In genomic region chr14:56664811-56665421, GRCh38 we compare ENCODE assay signal across 26 cellular contexts.
DNase-seq lines count a peak whose midpoint lies in the region; ATAC-seq, FAIRE-seq and TF ChIP-seq lines count a peak whose summit lies in the region.
"Had no signal": no experiment of that assay in that cellular context is flagged by ENCODE, and none has a peak within 500 bp of the region (broad histone marks: within the 10 kb centered on the region; RNA-seq: fewer than 3 reads in every experiment).

No MANE protein-coding gene starts in this region.

- H3K9me1 ChIP-seq in K562 (ENCODE audit: control insufficient read depth, insufficient read depth, low read length) = no peaks in the 10 kb centered on the region

- TF ChIP-seq RAD21 in K562 (CRISPR knock-in tag; conservative IDR thresholded peaks at IDR 0.05 in 1 of 2, IDR thresholded peaks at IDR 0.05 in 1 of 2) = no peak

- H3K27ac ChIP-seq in K562 (ENCODE audit: extremely low read depth, low read depth, low read length) (no peak overlapping the region), lower lobe of right lung (no peak overlapping the region), upper lobe of right lung (no peak overlapping the region)
- H3K27ac ChIP-seq: BLaER1, PC-9, RWPE1 had no signal

- H3K4me3 ChIP-seq in K562 = no peak overlapping the region
- H3K4me3 ChIP-seq in lower lobe of right lung = no peak overlapping the region
- no peak overlapping the region for H3K4me3 ChIP-seq in upper lobe of right lung
- H3K4me3 ChIP-seq: BLaER1, GM23338, HAP-1, MG63, PC-9 had no signal

- H3K4me1 Mint-ChIP-seq in T-helper 17 cell = no peaks in the 10 kb centered on the region
- H3K4me1 Mint-ChIP-seq: CD4-positive, CD25-positive, alpha-beta regulatory T cell had no signal

- H3K27me3 ChIP-seq in K562 (ENCODE audit: control insufficient read depth in 2 of 2, insufficient read depth in 2 of 2, low read length in 2 of 2) = peaks cover 5 to 7% of the 10 kb centered on the region in 2 experiments; a peak in 4 of 5 replicates
- no peaks in the 10 kb centered on the region for H3K27me3 ChIP-seq in lower lobe of right lung (ENCODE audit: low read depth)
- H3K27me3 ChIP-seq in upper lobe of right lung = no peaks in the 10 kb centered on the region
- H3K27me3 ChIP-seq: BLaER1, MG63 had no signal

- no peak overlapping the region for H3K9ac ChIP-seq in K562 (ENCODE audit: insufficient read depth in 1 of 2, low read depth in 2 of 2, low read length in 2 of 2)
- H3K9ac ChIP-seq: BLaER1 had no signal

- TF ChIP-seq EP300 in K562 (IDR thresholded peaks at IDR 0.05; ENCODE audit: low read length) = no peak

- no peaks in the 10 kb centered on the region for H3K9me3 ChIP-seq in K562 (replicated peaks; ENCODE audit: control insufficient read depth, insufficient read depth, low read depth, low read length)
- no peaks in the 10 kb centered on the region for H3K9me3 ChIP-seq in lower lobe of right lung
- no peaks in the 10 kb centered on the region for H3K9me3 ChIP-seq in upper lobe of right lung
- no peaks in the 10 kb centered on the region for H3K9me3 ChIP-seq in T-helper 17 cell (ENCODE audit: control insufficient read depth, low read length, poor library complexity, severe bottlenecking)
- H3K9me3 ChIP-seq: BLaER1, MG63 had no signal

- no peaks in the 10 kb centered on the region for H3K36me3 Mint-ChIP-seq in T-helper 17 cell (ENCODE audit: low read depth)

- H3K4me1 ChIP-seq in K562 (replicated peaks in 1 of 2; ENCODE audit: control insufficient read depth in 2 of 2, insufficient read depth in 2 of 2, low read length in 2 of 2) (no peaks in the 10 kb centered on the region; a peak in 1 of 5 replicates), lower lobe of right lung (no peaks in the 10 kb centered on the region), upper lobe of right lung (no peaks in the 10 kb centered on the region)
- H3K4me1 ChIP-seq: BLaER1 had no signal

- H3K79me2 ChIP-seq in K562 (ENCODE audit: control insufficient read depth, insufficient read depth, low read length) = no peaks in the 10 kb centered on the region

- H3K36me3 ChIP-seq in K562 (ENCODE audit: control insufficient read depth, insufficient read depth, low read length) (no peaks in the 10 kb centered on the region), lower lobe of right lung (no peaks in the 10 kb centered on the region), upper lobe of right lung (no peaks in the 10 kb centered on the region)
- H3K36me3 ChIP-seq: BLaER1, HAP-1, MG63 had no signal

- intact Hi-C loops in K562 (cut with micrococcal nuclease) = loop anchor here (5.0 to 10.0 kb wide), 3 partner anchors 108 to 517 kb away; no protein-coding TSS in a partner anchor
- intact Hi-C loops in lower lobe of right lung (cut with DNase I) = no loop called here
- intact Hi-C loops in upper lobe of right lung (cut with DNase I) = no loop called here

- in situ Hi-C loops in K562 (cut with MboI) = no loop called here

- TF ChIP-seq CTCF in K562 (IDR thresholded peaks at IDR 0.05 in 2 of 3, conservative IDR thresholded peaks at IDR 0.05 in 1 of 3; ENCODE audit: insufficient read depth in 2 of 3, low read depth in 1 of 3, low read length in 3 of 3) = no peak
- TF ChIP-seq CTCF in lower lobe of right lung (IDR thresholded peaks at IDR 0.05) = no peak
- TF ChIP-seq CTCF in upper lobe of right lung (IDR thresholded peaks at IDR 0.05) = no peak

- POLR2A ChIA-PET in K562 (lab: Yijun Ruan, JAX) = interaction anchor here (1.1 kb wide), 1 partner anchor 15 kb away, joined by 4 read pairs; no protein-coding TSS in a partner anchor

- H2AFZ ChIP-seq in K562 (ENCODE audit: low read depth, low read length) = no peak overlapping the region
- H2AFZ ChIP-seq: GM23338, PC-9 had no signal

- CTCF ChIA-PET in K562 (lab: Yijun Ruan, JAX; ENCODE audit: low intra/inter-chr PET ratio) = no interaction called here

- BruUV-seq in K562 (replicated peaks; lab: Mats Ljungman, UMichigan) = no TSS peak

- 0% methylated on average over 7 of the region's 12 CpGs for WGBS in K562 (ENCODE audit: insufficient coverage, low coverage, missing lambda C conversion rate)

- H3K4me3 Mint-ChIP-seq in T-helper 17 cell = no peak overlapping the region
- H3K4me3 Mint-ChIP-seq: CD4-positive, CD25-positive, alpha-beta regulatory T cell; GM23338; HFFc6 had no signal

- no peak for TF ChIP-seq POLR2A in K562 (conservative IDR thresholded peaks at IDR 0.05)

- FAIRE-seq in K562 (lab: Jason Lieb, UNC) = no peak
- FAIRE-seq: A204.1, D721Med, GM18507, HepG2 had no signal

- peak; percentile 7 for DNase-seq in M059J (ENCODE audit: low read depth)
- peak in 2 of 4 experiments; percentile 6 to 16 for DNase-seq in K562 (ENCODE audit: extremely low read depth in 1 of 4, low spot score in 3 of 4)
- DNase-seq in lower lobe of right lung = no peak
- no peak for DNase-seq in upper lobe of right lung
- no peak for DNase-seq in pons (ENCODE audit: low spot score)
- DNase-seq in T-helper 17 cell = no peak
- DNase-seq: CD4-positive, CD25-positive, alpha-beta regulatory T cell; HFFc6; Kasumi-1; MG63; NCI-H1105 treated with DMSO at 0.1 percent for 48 hours; NCI-H2029; NCI-H446; NCI-H524 treated with DMSO at 0.1 percent for 48 hours; NCI-H774; PC-9; SHP77 had no signal

- no peaks in the 10 kb centered on the region for H3K27me3 Mint-ChIP-seq in T-helper 17 cell

- ATAC-seq in K562 (peak; percentile 62), lower lobe of right lung (peak; percentile 80 to 84), upper lobe of right lung (peak; percentile 80), GM18907 (IDR thresholded peaks at IDR 0.05; ENCODE audit: unreplicated experiment) (no peak), T-helper 17 cell (no peak)
- ATAC-seq: GM23338, HepG2 had no signal

- H3K27ac Mint-ChIP-seq in T-helper 17 cell = no peak overlapping the region
- H3K27ac Mint-ChIP-seq: CD4-positive, CD25-positive, alpha-beta regulatory T cell; GM23338; HFFc6 had no signal

- no peaks in the 10 kb centered on the region for H4K20me1 ChIP-seq in K562 (replicated peaks; ENCODE audit: control insufficient read depth, insufficient read depth, low read length)
- H4K20me1 ChIP-seq: BLaER1 had no signal

- no peak overlapping the region for H3K4me2 ChIP-seq in K562 (ENCODE audit: insufficient read depth, low read length)
- H3K4me2 ChIP-seq: BLaER1, GM23338, PC-9 had no signal

TF ChIP-seq in K562, 482 proteins besides CTCF, POLR2A, EP300 and RAD21:
- no peak for TF ChIP-seq KDM2B (CRISPR knock-in tag; IDR thresholded peaks at IDR 0.05)
- 0 out of 2 replicates have a peak, but pooled peaks have one; percentile 27 for TF ChIP-seq ZNF384 (IDR thresholded peaks at IDR 0.05; ENCODE audit: low read depth, low read length)

Comparison
In these comparisons a context has a peak if more than half of its experiments do, and no peak if none do; other contexts are left out.
1. ATAC-seq: peak in K562 (single experiment), lower lobe of right lung (2 of 2) and upper lobe of right lung (single experiment); none in GM18907 (single experiment) and T-helper 17 cell (single experiment).